ENCODE assay signal across 17 cellular contexts in the genomic region with DNA sequence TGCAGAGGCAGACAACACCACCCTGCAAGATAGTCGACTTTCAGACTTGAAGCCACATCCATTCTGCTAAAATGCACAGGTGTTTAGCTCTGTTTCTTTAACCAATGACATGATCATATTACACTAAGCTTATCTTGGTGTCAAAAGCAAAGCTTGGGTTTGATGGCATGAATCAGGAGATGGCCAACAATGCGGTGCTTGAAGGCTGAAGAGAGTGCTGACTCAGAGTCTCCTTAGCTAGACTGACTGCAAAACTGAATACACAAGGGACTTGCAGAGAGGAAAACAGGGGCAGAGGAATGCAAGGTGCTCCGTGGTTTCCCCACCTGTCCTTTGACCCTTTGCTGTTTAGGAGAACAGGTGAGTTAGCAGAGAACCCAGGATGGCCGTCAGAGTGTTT.
A peak's percentile ranks its signal among the peaks of the same experiment; 100 is the strongest.
DNase-seq lines count a peak whose midpoint lies in the region; TF ChIP-seq lines count a peak whose summit lies in the region.
"Had no signal": no experiment of that assay in that cellular context is flagged by ENCODE, and none has a peak within 500 bp of the region (broad histone marks: within the 10 kb centered on the region; RNA-seq: fewer than 3 reads in every experiment).

No MANE protein-coding gene starts in this region.

- no peaks in the 10 kb centered on the region for H4K20me1 ChIP-seq in KMS-11 (ENCODE audit: insufficient read depth)

- H3K36me3 ChIP-seq in KMS-11 (ENCODE audit: insufficient read depth) (no peaks in the 10 kb centered on the region), iPS DF 6.9 (ENCODE audit: control insufficient read depth, insufficient read depth, low read length) (no peaks in the 10 kb centered on the region)
- H3K36me3 ChIP-seq in effector memory CD4-positive, alpha-beta T cell (ENCODE audit: control insufficient read depth, insufficient read depth, low read length) = no peaks in the 10 kb centered on the region
- H3K36me3 ChIP-seq: cardiac muscle cell, esophagus squamous epithelium, thoracic aorta, WERI-Rb-1 had no signal

- no CpG with 5 or more reads among the region's 4 CpGs for WGBS in iPS DF 6.9 (ENCODE audit: insufficient coverage, insufficient read length)

- H3K79me2 ChIP-seq in KMS-11 (ENCODE audit: insufficient read depth, low read depth) = no peaks in the 10 kb centered on the region

- no peak for TF ChIP-seq CTCF in KMS-11 (conservative IDR thresholded peaks at IDR 0.05; ENCODE audit: low read depth, low read length)

- H3K4me2 ChIP-seq in KMS-11 = peak overlapping the region; percentile 33

- no peaks in the 10 kb centered on the region for H3K27me3 ChIP-seq in KMS-11 (ENCODE audit: insufficient read depth, low read depth)
- no peaks in the 10 kb centered on the region for H3K27me3 ChIP-seq in iPS DF 6.9 (ENCODE audit: control insufficient read depth, insufficient read depth, low read length)
- H3K27me3 ChIP-seq in effector memory CD4-positive, alpha-beta T cell (replicated peaks; ENCODE audit: control insufficient read depth, insufficient read depth, low read length, poor library complexity, severe bottlenecking) = no peaks in the 10 kb centered on the region
- H3K27me3 ChIP-seq: cardiac muscle cell, esophagus squamous epithelium had no signal

- H3K4me1 ChIP-seq in KMS-11 (ENCODE audit: low read depth, poor library complexity, severe bottlenecking) (peaks cover 23% of the 10 kb centered on the region), iPS DF 6.9 (ENCODE audit: control insufficient read depth, insufficient read depth, low read length) (no peaks in the 10 kb centered on the region)
- no peaks in the 10 kb centered on the region for H3K4me1 ChIP-seq in effector memory CD4-positive, alpha-beta T cell (ENCODE audit: control insufficient read depth, insufficient read depth, low read length, poor library complexity, severe bottlenecking)
- H3K4me1 ChIP-seq: esophagus squamous epithelium had no signal

- H3K9me3 ChIP-seq in iPS DF 6.9 (ENCODE audit: control insufficient read depth, insufficient read depth, low read length) = no peaks in the 10 kb centered on the region
- H3K9me3 ChIP-seq in effector memory CD4-positive, alpha-beta T cell (ENCODE audit: control insufficient read depth, low read length) = no peaks in the 10 kb centered on the region
- H3K9me3 ChIP-seq: esophagus squamous epithelium, thoracic aorta had no signal

- no peak overlapping the region; the same call in 1 of the 2 replicates for H3K9ac ChIP-seq in KMS-11

- H2AFZ ChIP-seq in KMS-11 (ENCODE audit: low read depth) = peak overlapping the region; percentile 23; the same call in 1 of the 2 replicates

- peak overlapping the region; percentile 74 for H3K4me3 ChIP-seq in KMS-11 (IDR thresholded peaks at IDR 0.05; ENCODE audit: insufficient read depth, low read depth, low read length)
- no peak overlapping the region for H3K4me3 ChIP-seq in iPS DF 6.9 (ENCODE audit: low read length)
- H3K4me3 ChIP-seq in effector memory CD4-positive, alpha-beta T cell (ENCODE audit: insufficient read depth, low read depth, low read length, poor library complexity, severe bottlenecking) = no peak overlapping the region
- H3K4me3 ChIP-seq: cardiac muscle cell, esophagus squamous epithelium, thoracic aorta had no signal

- H3K27ac ChIP-seq in KMS-11 (peak overlapping the region; percentile 60), iPS DF 6.9 (ENCODE audit: low read length) (no peak overlapping the region)
- no peak overlapping the region for H3K27ac ChIP-seq in effector memory CD4-positive, alpha-beta T cell (ENCODE audit: insufficient read depth, low read length, poor library complexity, severe bottlenecking)
- H3K27ac ChIP-seq: cardiac muscle cell, esophagus squamous epithelium, thoracic aorta, WERI-Rb-1 had no signal

- DNase-seq in DMS53 (lab: John Stamatoyannopoulos, UW) = peak; percentile 85
- peak; percentile 44 to 48 for DNase-seq in NCI-H526 (lab: John Stamatoyannopoulos, UW)
- DNase-seq in iPS DF 6.9 (ENCODE audit: low read depth, low spot score) = peak; percentile 22
- DNase-seq in effector memory CD4-positive, alpha-beta T cell = no peak
- DNase-seq in activated T-cell treated with anti-CD3 and anti-CD28 coated beads, Interleukin-2, amount 50 U/mL, for 48 hours = no peak
- DNase-seq in KG1 (lab: John Stamatoyannopoulos, UW) = no peak
- DNase-seq in NCI-H524 treated with DMSO at 0.1 percent for 48 hours (lab: John Stamatoyannopoulos, UW) = no peak
- DNase-seq: activated CD8-positive, alpha-beta T cell treated with anti-CD3 and anti-CD28 coated beads, Interleukin-2, amount 10 ng/mL, durations not matched to agents 7 days and 5 days; COR-L47; esophagus squamous epithelium; Kasumi-1; mesenchymal stem cell; NCI-H2029; WERI-Rb-1 had no signal

Comparison
In these comparisons a context has a peak if more than half of its experiments do, and no peak if none do; other contexts are left out.
1. DNase-seq: peak in DMS53 (single experiment), NCI-H526 (2 of 2) and iPS DF 6.9 (single experiment); none in effector memory CD4-positive, alpha-beta T cell (0 of 3), activated T-cell treated with anti-CD3 and anti-CD28 coated beads, Interleukin-2, amount 50 U/mL, for 48 hours (0 of 2), KG1 (single experiment) and NCI-H524 treated with DMSO at 0.1 percent for 48 hours (single experiment).